Comparison of ENCODE assay signal across 13 cellular contexts in the genomic region with DNA sequence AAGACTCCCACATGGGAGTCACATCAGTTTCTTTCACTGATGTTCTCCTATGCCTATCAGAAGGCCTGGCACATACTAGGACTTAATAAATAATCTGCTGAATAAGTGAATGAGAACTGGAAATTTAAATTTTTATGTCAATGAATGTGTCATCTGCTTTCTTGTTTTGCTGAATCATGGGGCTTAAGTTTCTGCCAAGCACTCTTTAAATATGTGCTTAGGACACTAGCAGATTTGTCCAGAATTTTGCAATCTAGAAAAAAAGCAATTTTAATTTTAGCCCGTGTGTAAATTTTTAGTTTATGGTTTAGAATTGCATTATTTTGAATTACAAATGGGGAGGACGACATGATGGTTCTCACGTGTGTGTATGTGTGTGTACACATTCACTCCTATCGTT.
DNase-seq lines count a peak whose midpoint lies in the region; ATAC-seq and TF ChIP-seq lines count a peak whose summit lies in the region.
"Had no signal": no experiment of that assay in that cellular context is flagged by ENCODE, and none has a peak within 500 bp of the region (broad histone marks: within the 10 kb centered on the region; RNA-seq: fewer than 3 reads in every experiment).

No MANE protein-coding gene starts in this region.

- peaks cover 10% of the 10 kb centered on the region for H3K9me3 Mint-ChIP-seq in activated CD4-positive, alpha-beta T cell treated with anti-CD3 and anti-CD28 coated beads for 36 hours (ENCODE audit: low read depth)

- CTCF ChIA-PET in activated CD4-positive, alpha-beta T cell treated with anti-CD3 and anti-CD28 coated beads for 36 hours (lab: Charles Lee) = no interaction called here

- POLR2A ChIA-PET in activated CD4-positive, alpha-beta T cell treated with anti-CD3 and anti-CD28 coated beads for 36 hours (lab: Charles Lee) = no interaction called here

- H3K4me3 ChIP-seq in heart left ventricle = no peak overlapping the region
- no peak overlapping the region for H3K4me3 ChIP-seq in epithelial cell of esophagus (ENCODE audit: low read length)
- H3K4me3 ChIP-seq in uterus = no peak overlapping the region
- H3K4me3 ChIP-seq: lower lobe of right lung had no signal

- 54 to 64% (median 57%) methylated on average over 4 of the region's 4 CpGs for WGBS in heart left ventricle, 4 donors

- TF ChIP-seq POLR2A in heart left ventricle (IDR thresholded peaks at IDR 0.05) (no peak), uterus (IDR thresholded peaks at IDR 0.05) (no peak)

- H3K36me3 ChIP-seq in heart left ventricle (no peaks in the 10 kb centered on the region), uterus (no peaks in the 10 kb centered on the region)
- H3K36me3 ChIP-seq: lower lobe of right lung, WERI-Rb-1 had no signal

- DNase-seq in heart left ventricle (no peak), Right ventricle myocardium inferior (ENCODE audit: missing footprints) (no peak), epithelial cell of esophagus (ENCODE audit: low read depth) (peak; percentile 46), midbrain (lab: John Stamatoyannopoulos, UW) (peak; percentile 20), uterus (no peak)
- no peak for DNase-seq in activated CD4-positive, alpha-beta T cell treated with anti-CD3 and anti-CD28 coated beads for 36 hours
- DNase-seq in stimulated activated CD4-positive, alpha-beta T cell treated with anti-CD3 and anti-CD28 coated beads, Interleukin-4, amount 100 ng/mL, for 24 hours = no peak
- DNase-seq: activated CD8-positive, alpha-beta memory T cell treated with anti-CD3 and anti-CD28 coated beads, Interleukin-2, amount 50 U/mL, for 48 hours; lower lobe of right lung; NCI-H1105 treated with DMSO at 0.1 percent for 48 hours; NCI-H69; WERI-Rb-1 had no signal

- no peaks in the 10 kb centered on the region for H3K27me3 ChIP-seq in heart left ventricle
- H3K27me3 ChIP-seq in uterus = no peaks in the 10 kb centered on the region

- H3K27me3 Mint-ChIP-seq in activated CD4-positive, alpha-beta T cell treated with anti-CD3 and anti-CD28 coated beads for 36 hours = no peaks in the 10 kb centered on the region

- peak overlapping the region in 10 of 12 donors; percentile 27 to 92 (median 82) for H3K27ac ChIP-seq in heart left ventricle
- peak overlapping the region; percentile 84 to 88 for H3K27ac ChIP-seq in uterus
- H3K27ac ChIP-seq: WERI-Rb-1 had no signal

- no peak for TF ChIP-seq CTCF in heart left ventricle (IDR thresholded peaks at IDR 0.05)
- no peak for TF ChIP-seq CTCF in epithelial cell of esophagus (IDR thresholded peaks at IDR 0.05; ENCODE audit: insufficient read depth, low read depth, low read length, missing control alignments)
- no peak for TF ChIP-seq CTCF in uterus (IDR thresholded peaks at IDR 0.05)

- peaks cover 0 to 16% (median 0%) of the 10 kb centered on the region in 12 donors for H3K9me3 ChIP-seq in heart left ventricle
- H3K9me3 ChIP-seq in uterus = no peaks in the 10 kb centered on the region
- H3K9me3 ChIP-seq: lower lobe of right lung had no signal

- no peak overlapping the region for H3K4me3 Mint-ChIP-seq in activated CD4-positive, alpha-beta T cell treated with anti-CD3 and anti-CD28 coated beads for 36 hours

- no peaks in the 10 kb centered on the region for H3K36me3 Mint-ChIP-seq in activated CD4-positive, alpha-beta T cell treated with anti-CD3 and anti-CD28 coated beads for 36 hours (ENCODE audit: low read depth)

- H3K4me1 ChIP-seq in heart left ventricle (peaks cover 0 to 23% (median 8%) of the 10 kb centered on the region in 12 donors), uterus (no peaks in the 10 kb centered on the region)
- H3K4me1 ChIP-seq: lower lobe of right lung had no signal

- no peak overlapping the region for H3K27ac Mint-ChIP-seq in activated CD4-positive, alpha-beta T cell treated with anti-CD3 and anti-CD28 coated beads for 36 hours

- no peak for ATAC-seq in heart left ventricle
- no peak for ATAC-seq in Right ventricle myocardium inferior
- no peak for ATAC-seq in activated CD4-positive, alpha-beta T cell treated with anti-CD3 and anti-CD28 coated beads for 36 hours
- no peak for ATAC-seq in HG03469 (IDR thresholded peaks at IDR 0.05; ENCODE audit: unreplicated experiment)
- ATAC-seq: lower lobe of right lung had no signal

- no peaks in the 10 kb centered on the region for H3K4me1 Mint-ChIP-seq in activated CD4-positive, alpha-beta T cell treated with anti-CD3 and anti-CD28 coated beads for 36 hours

- intact Hi-C loops in heart left ventricle (cut with DNase I) = loop anchor here in 6 of 10 donors (5.0 to 10.0 kb wide), 6 partner anchors 52 to 108 kb away; no protein-coding TSS in a partner anchor
- intact Hi-C loops in Right ventricle myocardium inferior (cut with DNase I) = loop anchor here (5.0 to 10.0 kb wide), 3 partner anchors 56 to 338 kb away; no protein-coding TSS in a partner anchor
- intact Hi-C loops in uterus (cut with DNase I; ENCODE audit: low total_unique reads) = no loop called here
- intact Hi-C loops in activated CD4-positive, alpha-beta T cell treated with anti-CD3 and anti-CD28 coated beads for 36 hours (cut with DNase I, micrococcal nuclease) = no loop called here

Comparison
In these comparisons a context has a peak if more than half of its experiments do, and no peak if none do; other contexts are left out.
1. DNase-seq: peak in epithelial cell of esophagus (single experiment) and midbrain (single experiment); none in heart left ventricle (0 of 5), Right ventricle myocardium inferior (single experiment), uterus (0 of 2), activated CD4-positive, alpha-beta T cell treated with anti-CD3 and anti-CD28 coated beads for 36 hours (single experiment) and stimulated activated CD4-positive, alpha-beta T cell treated with anti-CD3 and anti-CD28 coated beads, Interleukin-4, amount 100 ng/mL, for 24 hours (single experiment).
2. intact Hi-C loops: an anchor here in heart left ventricle (5.0 to 10.0 kb wide) and Right ventricle myocardium inferior (5.0 to 10.0 kb wide); none called in uterus and activated CD4-positive, alpha-beta T cell treated with anti-CD3 and anti-CD28 coated beads for 36 hours.